ENCODE assay signal across 17 cellular contexts in genomic region chr6:113318553-113318952, GRCh38.
A peak's percentile ranks its signal among the peaks of the same experiment; 100 is the strongest.
DNase-seq lines count a peak whose midpoint lies in the region; ATAC-seq and TF ChIP-seq lines count a peak whose summit lies in the region.
"Had no signal": no experiment of that assay in that cellular context is flagged by ENCODE, and none has a peak within 500 bp of the region (broad histone marks: within the 10 kb centered on the region; RNA-seq: fewer than 3 reads in every experiment).

No MANE protein-coding gene starts in this region.

- ATAC-seq in heart left ventricle, result no peak
- ATAC-seq: activated T-helper 17 cell treated with anti-CD3 and anti-CD28 coated beads, Interleukin-2, amount 50 U/mL, for 72 hours had no signal

- H3K27me3 Mint-ChIP-seq in brain, result peaks cover 4% of the 10 kb centered on the region
- H3K27me3 Mint-ChIP-seq in mesothelial cell of epicardium (ENCODE audit: low read depth), result no peaks in the 10 kb centered on the region
- H3K27me3 Mint-ChIP-seq: IgD-negative memory B cell; stimulated activated naive CD8-positive, alpha-beta T cell treated with anti-CD3 and anti-CD28 coated beads, Interleukin-15, Interleukin-2, amounts not matched to agents 100 ng/mL and 50 ng/mL, for 24 hours had no signal

- TF ChIP-seq CTCF in cardiac muscle cell (IDR thresholded peaks at IDR 0.05; ENCODE audit: low read depth, low read length), result no peak
- no peak for TF ChIP-seq CTCF in heart left ventricle (IDR thresholded peaks at IDR 0.05)
- TF ChIP-seq CTCF in brain (conservative IDR thresholded peaks at IDR 0.05), result no peak
- TF ChIP-seq CTCF in mesothelial cell of epicardium (IDR thresholded peaks at IDR 0.05; ENCODE audit: unreplicated experiment), result no peak

- no peaks in the 10 kb centered on the region for H3K36me3 ChIP-seq in cardiac muscle cell
- no peaks in the 10 kb centered on the region for H3K36me3 ChIP-seq in heart left ventricle
- H3K36me3 ChIP-seq: left ventricle myocardium inferior, neutrophil had no signal

- H3K4me3 ChIP-seq in cardiac muscle cell (no peak overlapping the region), heart left ventricle (no peak overlapping the region)
- H3K4me3 ChIP-seq: GM23248, left ventricle myocardium inferior had no signal

- no peak for TF ChIP-seq POLR2A in heart left ventricle (IDR thresholded peaks at IDR 0.05)

- intact Hi-C loops in heart left ventricle (cut with DNase I), result no loop called here

- 52 to 71% (median 56%) methylated on average over 5 of the region's 5 CpGs for WGBS in heart left ventricle, 4 donors

- H3K27ac Mint-ChIP-seq in brain (peak overlapping the region; percentile 86 to 97 (median 93)), mesothelial cell of epicardium (peak overlapping the region; percentile 43)
- H3K27ac Mint-ChIP-seq: activated T-helper 17 cell treated with anti-CD3 and anti-CD28 coated beads, Interleukin-2, amount 50 U/mL, for 72 hours; IgD-negative memory B cell; stimulated activated naive CD8-positive, alpha-beta T cell treated with anti-CD3 and anti-CD28 coated beads, Interleukin-15, Interleukin-2, amounts not matched to agents 100 ng/mL and 50 ng/mL, for 24 hours had no signal

- H3K9me3 Mint-ChIP-seq in brain (peaks cover 0 to 9% (median 6%) of the 10 kb centered on the region in 5 experiments), mesothelial cell of epicardium (no peaks in the 10 kb centered on the region)
- H3K9me3 Mint-ChIP-seq: stimulated activated naive CD8-positive, alpha-beta T cell treated with anti-CD3 and anti-CD28 coated beads, Interleukin-15, Interleukin-2, amounts not matched to agents 100 ng/mL and 50 ng/mL, for 24 hours had no signal

- H3K4me3 Mint-ChIP-seq in brain (peak overlapping the region; percentile 59 to 77 (median 67)), mesothelial cell of epicardium (no peak overlapping the region)
- H3K4me3 Mint-ChIP-seq: activated T-helper 17 cell treated with anti-CD3 and anti-CD28 coated beads, Interleukin-2, amount 50 U/mL, for 72 hours; IgD-negative memory B cell; stimulated activated naive CD8-positive, alpha-beta T cell treated with anti-CD3 and anti-CD28 coated beads, Interleukin-15, Interleukin-2, amounts not matched to agents 100 ng/mL and 50 ng/mL, for 24 hours had no signal

- no peaks in the 10 kb centered on the region for H3K27me3 ChIP-seq in cardiac muscle cell
- H3K27me3 ChIP-seq in heart left ventricle, result no peaks in the 10 kb centered on the region
- H3K27me3 ChIP-seq: neutrophil had no signal

- peak in 1 of 2 donors; percentile 22 for DNase-seq in cardiac muscle cell (ENCODE audit: low read depth in 1 of 2, low spot score in 1 of 2)
- DNase-seq in heart left ventricle, result no peak
- no peak for DNase-seq in mesothelial cell of epicardium (ENCODE audit: low spot score in 2 of 2, unreplicated experiment in 2 of 2)
- DNase-seq in putamen (ENCODE audit: low spot score), result no peak
- DNase-seq in NOMO-1 (lab: John Stamatoyannopoulos, UW; ENCODE audit: unreplicated experiment in 2 of 2), result no peak
- DNase-seq in NCI-H226, result no peak
- no peak for DNase-seq in NCI-H510A (lab: John Stamatoyannopoulos, UW)
- DNase-seq: activated CD4-positive, alpha-beta T cell treated with anti-CD3 and anti-CD28 coated beads, Interleukin-2, amount 50 U/mL, for 48 hours; amniotic stem cell; cortex of kidney; GM23248; left ventricle myocardium inferior had no signal

- H3K4me1 Mint-ChIP-seq in brain, result peaks cover 47% of the 10 kb centered on the region
- peaks cover 17% of the 10 kb centered on the region for H3K4me1 Mint-ChIP-seq in mesothelial cell of epicardium
- H3K4me1 Mint-ChIP-seq: activated T-helper 17 cell treated with anti-CD3 and anti-CD28 coated beads, Interleukin-2, amount 50 U/mL, for 72 hours; IgD-negative memory B cell had no signal

- H3K36me3 Mint-ChIP-seq in brain (no peaks in the 10 kb centered on the region), mesothelial cell of epicardium (no peaks in the 10 kb centered on the region)
- H3K36me3 Mint-ChIP-seq: IgD-negative memory B cell had no signal

- H3K27ac ChIP-seq in cardiac muscle cell (peak overlapping the region; percentile 1), heart left ventricle (no peak overlapping the region)
- H3K27ac ChIP-seq: GM23248, left ventricle myocardium inferior, neutrophil had no signal

- H3K9me3 ChIP-seq in cardiac muscle cell (ENCODE audit: low read depth) (no peaks in the 10 kb centered on the region), heart left ventricle (no peaks in the 10 kb centered on the region)
- H3K9me3 ChIP-seq: left ventricle myocardium inferior, neutrophil had no signal

- H3K4me1 ChIP-seq in cardiac muscle cell (ENCODE audit: low read depth) (no peaks in the 10 kb centered on the region), heart left ventricle (peaks cover 0 to 12% (median 0%) of the 10 kb centered on the region in 12 donors)
- H3K4me1 ChIP-seq: left ventricle myocardium inferior had no signal
